ENCODE assay signal across 10 cellular contexts in genomic region chr21:41900401-41900800, GRCh38.
"Had no signal": no experiment of that assay in that cellular context is flagged by ENCODE, and none has a peak within 500 bp of the region (broad histone marks: within the 10 kb centered on the region; RNA-seq: fewer than 3 reads in every experiment).

No MANE protein-coding gene starts in this region.

- H3K27me3 ChIP-seq: gastroesophageal sphincter, right lobe of liver, thyroid gland, uterus had no signal

- H3K9me3 Mint-ChIP-seq: mesothelial cell of epicardium had no signal

- H3K4me3 Mint-ChIP-seq: mesothelial cell of epicardium had no signal

- H3K9me3 ChIP-seq: gastroesophageal sphincter, lower lobe of right lung, right lobe of liver, thyroid gland, uterus had no signal

- H3K4me1 ChIP-seq: lower lobe of right lung, right lobe of liver, uterus had no signal

- H3K4me3 ChIP-seq: gastroesophageal sphincter, lower lobe of right lung, right lobe of liver, thyroid gland, uterus had no signal

- H3K27ac Mint-ChIP-seq: mesothelial cell of epicardium had no signal

- H3K27ac ChIP-seq: gastroesophageal sphincter, lower lobe of right lung, right lobe of liver, thyroid gland, uterus had no signal

- DNase-seq: aorta, dermis blood vessel endothelial cell, left cardiac atrium, lower lobe of right lung, right lobe of liver, thyroid gland, uterus had no signal

- ATAC-seq: right lobe of liver had no signal

- H3K36me3 ChIP-seq: uterus had no signal

- H3K27me3 Mint-ChIP-seq: activated naive CD8-positive, alpha-beta T cell had no signal
